In the genomic region with DNA sequence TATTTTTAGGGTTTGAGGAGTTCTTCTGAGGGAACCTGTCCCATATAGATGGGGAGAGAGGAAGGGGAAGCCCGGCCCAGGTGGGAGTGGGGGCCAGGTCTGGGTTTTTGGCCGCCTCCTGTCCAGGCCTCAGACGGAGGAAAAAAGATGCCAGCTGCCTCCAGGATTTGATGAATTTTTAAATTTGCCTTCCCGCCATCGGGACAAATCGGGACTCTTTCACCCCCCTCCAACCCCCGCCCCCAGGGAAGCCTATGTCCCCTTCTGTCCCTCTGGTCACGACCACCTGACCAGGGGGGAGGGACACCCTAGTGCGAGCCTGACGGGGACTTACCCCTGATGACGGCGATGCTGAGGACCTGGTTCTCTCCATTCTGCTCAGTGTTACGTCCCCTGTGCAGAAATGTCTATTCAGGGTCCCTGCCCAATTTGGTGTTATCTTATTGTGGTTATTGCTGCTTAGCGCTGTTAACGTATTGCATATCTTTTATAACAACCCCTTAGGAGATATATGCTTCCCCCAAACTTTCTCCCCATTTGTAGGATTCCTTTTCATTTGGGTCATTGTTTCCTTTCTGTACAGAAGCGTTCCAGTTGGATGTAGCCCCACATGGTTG, we compare ENCODE assay signal across 8 cellular contexts.
A peak's percentile ranks its signal among the peaks of the same experiment; 100 is the strongest.
DNase-seq lines count a peak whose midpoint lies in the region; TF ChIP-seq lines count a peak whose summit lies in the region.

No MANE protein-coding gene starts in this region.

- in situ Hi-C loops in GM23248 (cut with MboI): no loop called here

- H3K36me3 ChIP-seq in GM23248 (ENCODE audit: low read depth): no peaks in the 10 kb centered on the region
- H3K36me3 ChIP-seq in endocrine pancreas (ENCODE audit: control insufficient read depth, insufficient read depth, low read length): no peaks in the 10 kb centered on the region
- H3K36me3 ChIP-seq in vagina: peaks cover 0 to 3% of the 10 kb centered on the region in 2 donors

- H3K27me3 ChIP-seq in GM23248 (replicated peaks; ENCODE audit: insufficient read depth) (no peaks in the 10 kb centered on the region), endocrine pancreas (ENCODE audit: control insufficient read depth, insufficient read depth, low read length) (no peaks in the 10 kb centered on the region), vagina (no peaks in the 10 kb centered on the region)

- peak overlapping the region; percentile 90 for H3K4me3 ChIP-seq in GM23248
- H3K4me3 ChIP-seq in endocrine pancreas (ENCODE audit: control insufficient read depth, insufficient read depth, low read length): peak overlapping the region; percentile 90
- peak overlapping the region; percentile 63 to 71 for H3K4me3 ChIP-seq in vagina

- H3K9me3 ChIP-seq in GM23248 (ENCODE audit: low read depth): no peaks in the 10 kb centered on the region
- H3K9me3 ChIP-seq in endocrine pancreas (ENCODE audit: control insufficient read depth, low read length): no peaks in the 10 kb centered on the region
- H3K9me3 ChIP-seq in vagina: no peaks in the 10 kb centered on the region

- peak overlapping the region; percentile 78 for H2AFZ ChIP-seq in GM23248

- TF ChIP-seq POLR2A in vagina (IDR thresholded peaks at IDR 0.05): no peak

- intact Hi-C loops in vagina (cut with DNase I): no loop called here

- peaks cover 18% of the 10 kb centered on the region for H4K20me1 ChIP-seq in GM23248 (ENCODE audit: insufficient read depth)

- H3K4me1 ChIP-seq in GM23248 (ENCODE audit: insufficient read depth) (peaks cover 30% of the 10 kb centered on the region), endocrine pancreas (ENCODE audit: control insufficient read depth, insufficient read depth, low read length) (peaks cover 16% of the 10 kb centered on the region), vagina (peaks cover 51% of the 10 kb centered on the region)

- DNase-seq in EH (ENCODE audit: low read depth) (peak; percentile 58), GM23248 (peak; percentile 64), SK-N-DZ (ENCODE audit: low spot score) (peak; percentile 15), midbrain (lab: John Stamatoyannopoulos, UW) (peak; percentile 3), vagina (ENCODE audit: extremely low spot score in 2 of 2) (no peak), NCI-H345 (lab: John Stamatoyannopoulos, UW) (no peak), MV-4-11 (lab: John Stamatoyannopoulos, UW) (no peak)

- WGBS in GM23248 (ENCODE audit: low coverage in 1 of 2, low lambda C conversion rate in 2 of 2, missing lambda C conversion rate in 2 of 2), 2 experiments: 1 to 2% methylated on average over 16 of the region's 16 CpGs

- peaks cover 57% of the 10 kb centered on the region for H3K79me2 ChIP-seq in GM23248 (ENCODE audit: insufficient read depth)

- H3K27ac ChIP-seq in GM23248 (peak overlapping the region; percentile 66), vagina (peak overlapping the region; percentile 76)

- H3K4me2 ChIP-seq in GM23248 (ENCODE audit: unreplicated experiment): peak overlapping the region; percentile 99

- peaks cover 24% of the 10 kb centered on the region for H3F3A ChIP-seq in GM23248 (ENCODE audit: insufficient read depth)

- TF ChIP-seq CTCF in vagina (IDR thresholded peaks at IDR 0.05): no peak

- H3K9me2 ChIP-seq in GM23248 (ENCODE audit: insufficient read depth): no peaks in the 10 kb centered on the region

- peak overlapping the region; percentile 88 for H3K9ac ChIP-seq in GM23248
- peak overlapping the region; percentile 90 for H3K9ac ChIP-seq in endocrine pancreas (ENCODE audit: control insufficient read depth, insufficient read depth, low read length)

Comparison
In these comparisons a context has a peak if more than half of its experiments do, and no peak if none do; other contexts are left out.
1. DNase-seq: peak in EH (single experiment), GM23248 (single experiment), SK-N-DZ (single experiment) and midbrain (single experiment); none in vagina (0 of 2), NCI-H345 (single experiment) and MV-4-11 (single experiment).
2. Peak in every context shown above with its lines, with median percentiles within 50 percentile points of each other: H3K4me3 ChIP-seq.